Comparison of ENCODE assay signal across 1 cellular context in the genomic region with DNA sequence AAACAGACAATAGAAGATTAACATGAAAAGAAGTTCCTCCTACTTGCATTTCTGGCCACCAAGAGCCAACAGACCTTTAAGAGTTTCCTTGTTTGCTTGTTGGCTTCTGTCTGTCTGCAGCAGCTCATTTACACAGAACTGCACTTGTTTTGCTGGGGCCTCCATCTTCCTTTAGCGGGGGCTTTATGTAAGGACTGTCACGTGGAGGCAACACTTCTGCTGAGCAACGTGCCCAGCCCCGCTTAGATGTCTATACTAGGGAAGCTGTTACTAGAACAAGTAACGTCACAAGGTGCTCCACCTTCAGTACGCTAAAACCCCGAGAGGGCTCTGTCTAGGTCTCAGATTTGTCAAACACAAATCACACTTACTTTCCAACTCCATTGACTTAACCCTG.
TF ChIP-seq lines count a peak whose summit lies in the region.

No MANE protein-coding gene starts in this region.

TF ChIP-seq in GM23338, 12 proteins besides CTCF, POLR2A, EP300 and RAD21 (continued from another document):
- TF ChIP-seq, protein P1, sequence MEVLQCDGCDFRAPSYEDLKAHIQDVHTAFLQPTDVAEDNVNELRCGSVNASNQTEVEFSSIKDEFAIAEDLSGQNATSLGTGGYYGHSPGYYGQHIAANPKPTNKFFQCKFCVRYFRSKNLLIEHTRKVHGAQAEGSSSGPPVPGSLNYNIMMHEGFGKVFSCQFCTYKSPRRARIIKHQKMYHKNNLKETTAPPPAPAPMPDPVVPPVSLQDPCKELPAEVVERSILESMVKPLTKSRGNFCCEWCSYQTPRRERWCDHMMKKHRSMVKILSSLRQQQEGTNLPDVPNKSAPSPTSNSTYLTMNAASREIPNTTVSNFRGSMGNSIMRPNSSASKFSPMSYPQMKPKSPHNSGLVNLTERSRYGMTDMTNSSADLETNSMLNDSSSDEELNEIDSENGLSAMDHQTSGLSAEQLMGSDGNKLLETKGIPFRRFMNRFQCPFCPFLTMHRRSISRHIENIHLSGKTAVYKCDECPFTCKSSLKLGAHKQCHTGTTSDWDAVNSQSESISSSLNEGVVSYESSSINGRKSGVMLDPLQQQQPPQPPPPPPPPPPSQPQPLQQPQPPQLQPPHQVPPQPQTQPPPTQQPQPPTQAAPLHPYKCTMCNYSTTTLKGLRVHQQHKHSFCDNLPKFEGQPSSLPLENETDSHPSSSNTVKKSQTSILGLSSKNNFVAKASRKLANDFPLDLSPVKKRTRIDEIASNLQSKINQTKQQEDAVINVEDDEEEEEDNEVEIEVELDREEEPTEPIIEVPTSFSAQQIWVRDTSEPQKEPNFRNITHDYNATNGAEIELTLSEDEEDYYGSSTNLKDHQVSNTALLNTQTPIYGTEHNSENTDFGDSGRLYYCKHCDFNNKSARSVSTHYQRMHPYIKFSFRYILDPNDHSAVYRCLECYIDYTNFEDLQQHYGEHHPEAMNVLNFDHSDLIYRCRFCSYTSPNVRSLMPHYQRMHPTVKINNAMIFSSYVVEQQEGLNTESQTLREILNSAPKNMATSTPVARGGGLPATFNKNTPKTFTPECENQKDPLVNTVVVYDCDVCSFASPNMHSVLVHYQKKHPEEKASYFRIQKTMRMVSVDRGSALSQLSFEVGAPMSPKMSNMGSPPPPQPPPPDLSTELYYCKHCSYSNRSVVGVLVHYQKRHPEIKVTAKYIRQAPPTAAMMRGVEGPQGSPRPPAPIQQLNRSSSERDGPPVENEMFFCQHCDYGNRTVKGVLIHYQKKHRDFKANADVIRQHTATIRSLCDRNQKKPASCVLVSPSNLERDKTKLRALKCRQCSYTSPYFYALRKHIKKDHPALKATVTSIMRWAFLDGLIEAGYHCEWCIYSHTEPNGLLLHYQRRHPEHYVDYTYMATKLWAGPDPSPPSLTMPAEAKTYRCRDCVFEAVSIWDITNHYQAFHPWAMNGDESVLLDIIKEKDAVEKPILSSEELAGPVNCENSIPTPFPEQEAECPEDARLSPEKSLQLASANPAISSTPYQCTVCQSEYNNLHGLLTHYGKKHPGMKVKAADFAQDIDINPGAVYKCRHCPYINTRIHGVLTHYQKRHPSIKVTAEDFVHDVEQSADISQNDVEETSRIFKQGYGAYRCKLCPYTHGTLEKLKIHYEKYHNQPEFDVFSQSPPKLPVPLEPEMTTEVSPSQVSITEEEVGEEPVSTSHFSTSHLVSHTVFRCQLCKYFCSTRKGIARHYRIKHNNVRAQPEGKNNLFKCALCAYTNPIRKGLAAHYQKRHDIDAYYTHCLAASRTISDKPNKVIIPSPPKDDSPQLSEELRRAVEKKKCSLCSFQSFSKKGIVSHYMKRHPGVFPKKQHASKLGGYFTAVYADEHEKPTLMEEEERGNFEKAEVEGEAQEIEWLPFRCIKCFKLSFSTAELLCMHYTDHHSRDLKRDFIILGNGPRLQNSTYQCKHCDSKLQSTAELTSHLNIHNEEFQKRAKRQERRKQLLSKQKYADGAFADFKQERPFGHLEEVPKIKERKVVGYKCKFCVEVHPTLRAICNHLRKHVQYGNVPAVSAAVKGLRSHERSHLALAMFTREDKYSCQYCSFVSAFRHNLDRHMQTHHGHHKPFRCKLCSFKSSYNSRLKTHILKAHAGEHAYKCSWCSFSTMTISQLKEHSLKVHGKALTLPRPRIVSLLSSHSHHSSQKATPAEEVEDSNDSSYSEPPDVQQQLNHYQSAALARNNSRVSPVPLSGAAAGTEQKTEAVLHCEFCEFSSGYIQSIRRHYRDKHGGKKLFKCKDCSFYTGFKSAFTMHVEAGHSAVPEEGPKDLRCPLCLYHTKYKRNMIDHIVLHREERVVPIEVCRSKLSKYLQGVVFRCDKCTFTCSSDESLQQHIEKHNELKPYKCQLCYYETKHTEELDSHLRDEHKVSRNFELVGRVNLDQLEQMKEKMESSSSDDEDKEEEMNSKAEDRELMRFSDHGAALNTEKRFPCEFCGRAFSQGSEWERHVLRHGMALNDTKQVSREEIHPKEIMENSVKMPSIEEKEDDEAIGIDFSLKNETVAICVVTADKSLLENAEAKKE (CRISPR knock-in tag; IDR thresholded peaks at IDR 0.05), result no peak
TF ChIP-seq in GM23338: peak in this region for 0.
